In the genomic region with DNA sequence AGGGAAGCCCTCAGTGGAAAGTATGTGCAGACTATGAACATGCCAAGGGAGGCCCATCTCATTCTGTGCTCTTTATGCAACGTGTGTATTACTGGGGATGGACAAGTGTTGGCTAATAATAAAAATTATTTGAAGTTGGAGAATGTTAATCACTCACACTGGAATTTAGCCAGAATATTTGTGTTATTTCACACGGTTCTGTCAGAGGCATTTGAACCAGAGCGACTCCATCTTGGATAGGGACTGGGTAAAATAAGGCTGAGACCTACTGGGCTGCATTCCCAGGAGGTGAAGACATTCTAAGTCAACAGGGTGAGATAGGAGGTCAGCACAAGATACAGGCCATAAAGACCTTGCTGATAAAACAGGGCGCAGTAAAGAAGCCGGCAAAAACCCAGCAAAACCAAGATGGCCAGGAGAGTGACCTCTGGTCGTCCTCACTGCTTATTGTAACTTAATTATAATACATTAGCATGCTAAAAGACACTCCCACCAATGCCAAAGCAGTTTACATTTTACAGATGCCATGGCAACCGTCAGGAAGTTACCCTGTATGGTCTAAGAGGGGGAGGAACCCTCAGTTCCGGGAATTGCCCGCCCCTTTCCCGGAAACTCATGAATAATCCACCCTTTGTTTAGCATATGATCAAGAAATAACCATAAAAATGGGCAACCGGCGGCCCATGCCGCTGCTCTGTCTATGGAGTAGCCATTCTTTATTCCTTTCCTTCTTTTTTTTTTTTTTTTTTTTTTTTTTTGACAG, we compare ENCODE assay signal across 11 cellular contexts. TPM values are rescaled to one million over a fixed set of nuclear protein-coding genes. Genes with fewer than 3 reads are reported as not detected.
DNase-seq lines count a peak whose midpoint lies in the region; ATAC-seq and TF ChIP-seq lines count a peak whose summit lies in the region.
"Had no signal": no experiment of that assay in that cellular context is flagged by ENCODE, and none has a peak within 500 bp of the region (broad histone marks: within the 10 kb centered on the region; RNA-seq: fewer than 3 reads in every experiment).

No MANE protein-coding gene starts in this region.

- peaks cover under 1% of the 10 kb centered on the region for H3K9me3 Mint-ChIP-seq in GM23338

- H3K27me3 Mint-ChIP-seq in GM23338 (ENCODE audit: insufficient read depth, low read depth, poor library complexity), result peaks cover 24% of the 10 kb centered on the region

- intact Hi-C loops in sciatic nerve (cut with DNase I), result no loop called here

- peaks cover 39% of the 10 kb centered on the region for H3K4me1 Mint-ChIP-seq in GM23338

- peaks cover 11% of the 10 kb centered on the region for H3K36me3 Mint-ChIP-seq in GM23338 (ENCODE audit: low read depth)

- no peaks in the 10 kb centered on the region for H3K36me3 ChIP-seq in GM23338 (ENCODE audit: insufficient read depth)
- H3K36me3 ChIP-seq: vagina had no signal

- ATAC-seq in GM23338, result peak; percentile 1; the same call in 2 of the 3 replicates
- no peak for ATAC-seq in sciatic nerve
- no peak for ATAC-seq in GM18511 (IDR thresholded peaks at IDR 0.05; ENCODE audit: unreplicated experiment)
- ATAC-seq in GM19035 (IDR thresholded peaks at IDR 0.05; ENCODE audit: unreplicated experiment), result no peak

- H4K20me1 ChIP-seq in GM23338 (replicated peaks; ENCODE audit: insufficient read depth), result peaks cover 3% of the 10 kb centered on the region; the same call in 1 of the 2 replicates

- H3K9me2 ChIP-seq in GM23338 (ENCODE audit: insufficient read depth), result no peaks in the 10 kb centered on the region

- DNase-seq in GM23338 (ENCODE audit: low spot score), result peak; percentile 97
- peak; percentile 81 for DNase-seq in OCI-M1 (lab: John Stamatoyannopoulos, UW)
- peak; percentile 39 for DNase-seq in dermis blood vessel endothelial cell
- peak; percentile 67 for DNase-seq in sciatic nerve (ENCODE audit: low spot score)
- DNase-seq in SHP77 (lab: John Stamatoyannopoulos, UW), result no peak
- DNase-seq: NCI-H1092, PC-9, WERI-Rb-1 had no signal

- H3F3A ChIP-seq in GM23338 (replicated peaks; ENCODE audit: low read depth), result peaks cover 19% of the 10 kb centered on the region

- no peak overlapping the region for H3K27ac ChIP-seq in GM23338 (ENCODE audit: low read depth)
- H3K27ac ChIP-seq: PC-9, vagina, WERI-Rb-1 had no signal

- H3K79me2 ChIP-seq in GM23338 (replicated peaks; ENCODE audit: insufficient read depth), result peaks cover 21% of the 10 kb centered on the region

- H3K27ac Mint-ChIP-seq in GM23338, result no peak overlapping the region

- H2AFZ ChIP-seq in GM23338, result no peak overlapping the region
- H2AFZ ChIP-seq: PC-9 had no signal

- peak overlapping the region; percentile 86; the same call in 1 of the 2 replicates for H3K4me2 ChIP-seq in GM23338
- H3K4me2 ChIP-seq: PC-9 had no signal

- H3K4me3 Mint-ChIP-seq in GM23338, result no peak overlapping the region; the same call in 2 of the 3 replicates

- H3K4me1 ChIP-seq in GM23338 (ENCODE audit: insufficient read depth), result peaks cover 20% of the 10 kb centered on the region

- TF ChIP-seq CTCF in GM23338 (conservative IDR thresholded peaks at IDR 0.05; ENCODE audit: low read depth in 2 of 2), result no peak

- peaks cover 6% of the 10 kb centered on the region for H3K27me3 ChIP-seq in GM23338 (ENCODE audit: insufficient read depth)
- H3K27me3 ChIP-seq: vagina had no signal

- H3K4me3 ChIP-seq in GM23338, result no peak overlapping the region
- H3K4me3 ChIP-seq: PC-9, vagina had no signal

TF ChIP-seq in GM23338, 12 proteins besides CTCF, POLR2A, EP300 and RAD21 (continues in another document):
- TF ChIP-seq JUNB (IDR thresholded peaks at IDR 0.05; ENCODE audit: unreplicated experiment) (no peak), ZNF114 (CRISPR knock-in tag; IDR thresholded peaks at IDR 0.05) (peak; percentile 97; the same call in 1 of the 2 replicates), ZNF331 (CRISPR knock-in tag; IDR thresholded peaks at IDR 0.05; ENCODE audit: low read depth) (peak; percentile 42; the same call in 1 of the 2 replicates), STAT1 (IDR thresholded peaks at IDR 0.05; ENCODE audit: unreplicated experiment) (no peak), EZH2phosphoT487 (IDR thresholded peaks at IDR 0.05; ENCODE audit: unreplicated experiment) (no peak), POLR2AphosphoS5 (IDR thresholded peaks at IDR 0.05; ENCODE audit: low read depth) (no peak), ETS1 (IDR thresholded peaks at IDR 0.05) (no peak), CREB1 (CRISPR knock-in tag; IDR thresholded peaks at IDR 0.05; ENCODE audit: low read depth) (peak; percentile 54), EZH2 (IDR thresholded peaks at IDR 0.05; ENCODE audit: low read depth, unreplicated experiment) (no peak)
- TF ChIP-seq, protein P1, sequence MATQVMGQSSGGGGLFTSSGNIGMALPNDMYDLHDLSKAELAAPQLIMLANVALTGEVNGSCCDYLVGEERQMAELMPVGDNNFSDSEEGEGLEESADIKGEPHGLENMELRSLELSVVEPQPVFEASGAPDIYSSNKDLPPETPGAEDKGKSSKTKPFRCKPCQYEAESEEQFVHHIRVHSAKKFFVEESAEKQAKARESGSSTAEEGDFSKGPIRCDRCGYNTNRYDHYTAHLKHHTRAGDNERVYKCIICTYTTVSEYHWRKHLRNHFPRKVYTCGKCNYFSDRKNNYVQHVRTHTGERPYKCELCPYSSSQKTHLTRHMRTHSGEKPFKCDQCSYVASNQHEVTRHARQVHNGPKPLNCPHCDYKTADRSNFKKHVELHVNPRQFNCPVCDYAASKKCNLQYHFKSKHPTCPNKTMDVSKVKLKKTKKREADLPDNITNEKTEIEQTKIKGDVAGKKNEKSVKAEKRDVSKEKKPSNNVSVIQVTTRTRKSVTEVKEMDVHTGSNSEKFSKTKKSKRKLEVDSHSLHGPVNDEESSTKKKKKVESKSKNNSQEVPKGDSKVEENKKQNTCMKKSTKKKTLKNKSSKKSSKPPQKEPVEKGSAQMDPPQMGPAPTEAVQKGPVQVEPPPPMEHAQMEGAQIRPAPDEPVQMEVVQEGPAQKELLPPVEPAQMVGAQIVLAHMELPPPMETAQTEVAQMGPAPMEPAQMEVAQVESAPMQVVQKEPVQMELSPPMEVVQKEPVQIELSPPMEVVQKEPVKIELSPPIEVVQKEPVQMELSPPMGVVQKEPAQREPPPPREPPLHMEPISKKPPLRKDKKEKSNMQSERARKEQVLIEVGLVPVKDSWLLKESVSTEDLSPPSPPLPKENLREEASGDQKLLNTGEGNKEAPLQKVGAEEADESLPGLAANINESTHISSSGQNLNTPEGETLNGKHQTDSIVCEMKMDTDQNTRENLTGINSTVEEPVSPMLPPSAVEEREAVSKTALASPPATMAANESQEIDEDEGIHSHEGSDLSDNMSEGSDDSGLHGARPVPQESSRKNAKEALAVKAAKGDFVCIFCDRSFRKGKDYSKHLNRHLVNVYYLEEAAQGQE (IDR thresholded peaks at IDR 0.05; ENCODE audit: unreplicated experiment), result no peak

RNA-seq across cellular contexts. Expression of gene FZD5, which starts 2.6 kb away (rescaled TPM):
- total RNA-seq in GM23338 (2014; rRNA removed; shearing (Covaris generic)), result 80.5 and 94.8 TPM in 2 replicates
- 28.1 and 32.3 TPM in 2 replicates for polyA plus RNA-seq in GM23338 (2016; fragmentation: Nextera tagmentation; extraction: Ambion mirVana)
- total RNA-seq in dermis blood vessel endothelial cell (5.3 and 5.4 TPM in 2 replicates), sciatic nerve (6.3 TPM)

Comparison
In these comparisons a context has a peak if more than half of its experiments do, and no peak if none do; other contexts are left out.
1. DNase-seq: peak in GM23338 (single experiment), OCI-M1 (single experiment), dermis blood vessel endothelial cell (single experiment) and sciatic nerve (single experiment); none in SHP77 (0 of 2).
2. RNA of gene FZD5, which starts 2.6 kb away (total RNA-seq): 80.5 to 94.8 TPM in GM23338; 6.3 TPM in sciatic nerve (single experiment) and 5.3 to 5.4 TPM in dermis blood vessel endothelial cell; every median in the first group is over 10 times any median in the second.